ENCODE assay signal across 19 cellular contexts in genomic region chr20:14259691-14260090, GRCh38.
"Had no signal": no experiment of that assay in that cellular context is flagged by ENCODE, and none has a peak within 500 bp of the region (broad histone marks: within the 10 kb centered on the region; RNA-seq: fewer than 3 reads in every experiment).

No MANE protein-coding gene starts in this region.

- H3K4me3 Mint-ChIP-seq: activated naive CD4-positive, alpha-beta T cell treated with anti-CD3 and anti-CD28 coated beads for 36 hours; activated naive CD8-positive, alpha-beta T cell treated with anti-CD3 and anti-CD28 coated beads, Interleukin-2, amount 50 U/mL, for 24 hours; memory B cell; natural killer cell treated with Interleukin-12 subunit alpha and Interleukin-12 subunit beta and Interleukin-15 and Interleukin-18, amount 100 ng/mL, for 72 hours; stimulated activated naive B cell treated with anti-CD40 and anti-IgM and Interleukin-4, amounts not matched to agents 10 μg/mL and 1 μg/mL and 100 μg/mL, for 72 hours; T-helper 1 cell treated with Interleukin-12 subunit alpha and Interleukin-12 subunit beta and Interleukin-4 antibody, amounts not matched to agents 30 μg/mL and 1 μg/mL, for 36 hours had no signal

- H3K27ac Mint-ChIP-seq: activated naive CD4-positive, alpha-beta T cell treated with anti-CD3 and anti-CD28 coated beads for 36 hours; activated naive CD8-positive, alpha-beta T cell treated with anti-CD3 and anti-CD28 coated beads, Interleukin-2, amount 50 U/mL, for 24 hours; activated T-helper 2 cell treated with anti-CD3 and anti-CD28 coated beads, Interferon-gamma antibody, Interleukin-2, Interleukin-4, amounts not matched to agents 10 μg/mL and 5 μg/mL and 100 μg/mL, durations not matched to agents 14 hours and 24 hours and 36 hours; memory B cell; natural killer cell treated with Interleukin-12 subunit alpha and Interleukin-12 subunit beta and Interleukin-15 and Interleukin-18, amount 100 ng/mL, for 72 hours; stimulated activated naive B cell treated with anti-CD40 and anti-IgM and Interleukin-4, amounts not matched to agents 10 μg/mL and 1 μg/mL and 100 μg/mL, for 72 hours; T-helper 1 cell treated with Interleukin-12 subunit alpha and Interleukin-12 subunit beta and Interleukin-4 antibody, amounts not matched to agents 30 μg/mL and 1 μg/mL, for 36 hours had no signal

- H3K27ac ChIP-seq: dorsolateral prefrontal cortex, hepatocyte, left ventricle myocardium inferior, tibial artery, uterus, WERI-Rb-1 had no signal

- H3K27me3 Mint-ChIP-seq: activated naive CD8-positive, alpha-beta T cell treated with anti-CD3 and anti-CD28 coated beads, Interleukin-2, amount 50 U/mL, for 24 hours; memory B cell; natural killer cell treated with Interleukin-12 subunit alpha and Interleukin-12 subunit beta and Interleukin-15 and Interleukin-18, amount 100 ng/mL, for 72 hours; stimulated activated naive B cell treated with anti-CD40 and anti-IgM and Interleukin-4, amounts not matched to agents 10 μg/mL and 1 μg/mL and 100 μg/mL, for 72 hours had no signal

- ATAC-seq: activated naive CD8-positive, alpha-beta T cell treated with anti-CD3 and anti-CD28 coated beads, Interleukin-2, amount 50 U/mL, for 24 hours; natural killer cell treated with Interleukin-12 subunit alpha and Interleukin-12 subunit beta and Interleukin-15 and Interleukin-18, amount 100 ng/mL, for 72 hours; stimulated activated naive B cell treated with anti-CD40 and anti-IgM and Interleukin-4, amounts not matched to agents 10 μg/mL and 1 μg/mL and 100 μg/mL, for 72 hours had no signal

- DNase-seq: activated CD4-positive, alpha-beta T cell treated with anti-CD3 and anti-CD28 coated beads, Interleukin-2, amount 50 U/mL, for 48 hours; activated naive CD4-positive, alpha-beta T cell treated with anti-CD3 and anti-CD28 coated beads for 36 hours; activated naive CD8-positive, alpha-beta T cell treated with anti-CD3 and anti-CD28 coated beads, Interleukin-2, amount 50 U/mL, for 24 hours; dorsolateral prefrontal cortex; kidney; left ventricle myocardium inferior; nucleus accumbens; posterior cingulate gyrus; stimulated activated CD4-positive, alpha-beta T cell treated with anti-CD3 and anti-CD28 coated beads, Interleukin-15, amount 100 ng/mL, for 24 hours; stimulated activated CD4-positive, alpha-beta T cell treated with anti-CD3 and anti-CD28 coated beads, Interleukin-4, amount 100 ng/mL, for 1 hour; stimulated activated naive B cell treated with anti-CD40 and anti-IgM and Interleukin-4, amounts not matched to agents 10 μg/mL and 1 μg/mL and 100 μg/mL, for 72 hours; tibial artery; uterus had no signal

- H3K79me2 ChIP-seq: hepatocyte had no signal

- H3K4me1 Mint-ChIP-seq: activated naive CD8-positive, alpha-beta T cell treated with anti-CD3 and anti-CD28 coated beads, Interleukin-2, amount 50 U/mL, for 24 hours; memory B cell; stimulated activated naive B cell treated with anti-CD40 and anti-IgM and Interleukin-4, amounts not matched to agents 10 μg/mL and 1 μg/mL and 100 μg/mL, for 72 hours had no signal

- H3K36me3 Mint-ChIP-seq: memory B cell; stimulated activated naive B cell treated with anti-CD40 and anti-IgM and Interleukin-4, amounts not matched to agents 10 μg/mL and 1 μg/mL and 100 μg/mL, for 72 hours had no signal

- H3K9me3 ChIP-seq: left ventricle myocardium inferior, tibial artery, uterus had no signal

- H3K4me3 ChIP-seq: dorsolateral prefrontal cortex, hepatocyte, left ventricle myocardium inferior, tibial artery, uterus had no signal

- H3K36me3 ChIP-seq: left ventricle myocardium inferior, tibial artery, uterus, WERI-Rb-1 had no signal

- H3K4me1 ChIP-seq: left ventricle myocardium inferior, tibial artery, uterus had no signal

- H3K4me2 ChIP-seq: hepatocyte had no signal

- H3K27me3 ChIP-seq: dorsolateral prefrontal cortex, hepatocyte, tibial artery, uterus had no signal

- H2AFZ ChIP-seq: hepatocyte had no signal
